14 cellular contexts compared by ENCODE assay signal in genomic region chr11:122085264-122085663, GRCh38. TPM values are rescaled to one million over a fixed set of nuclear protein-coding genes. Genes with fewer than 3 reads are reported as not detected.
DNase-seq lines count a peak whose midpoint lies in the region; ATAC-seq and TF ChIP-seq lines count a peak whose summit lies in the region.
"Had no signal": no experiment of that assay in that cellular context is flagged by ENCODE, and none has a peak within 500 bp of the region (broad histone marks: within the 10 kb centered on the region; RNA-seq: fewer than 3 reads in every experiment).

No MANE protein-coding gene starts in this region.

- H3K4me1 ChIP-seq in HCT116 (ENCODE audit: control insufficient read depth in 1 of 2, insufficient read depth in 2 of 2, low read length in 2 of 2) (peaks cover 12 to 39% of the 10 kb centered on the region in 2 experiments), skeletal muscle satellite cell (ENCODE audit: control insufficient read depth, insufficient read depth, low read length) (peaks cover 58% of the 10 kb centered on the region)
- H3K4me1 ChIP-seq: upper lobe of left lung had no signal

- peak; percentile 41; the same call in 1 of the 2 replicates for ATAC-seq in HCT116
- peak; percentile 67 to 76 for ATAC-seq in left cardiac atrium
- no peak for ATAC-seq in HG03442 (IDR thresholded peaks at IDR 0.05; ENCODE audit: unreplicated experiment)

- H3K36me3 ChIP-seq in HCT116 (ENCODE audit: control insufficient read depth in 1 of 2, insufficient read depth in 2 of 2, low read length in 2 of 2) (peaks cover 0 to 21% of the 10 kb centered on the region in 2 experiments; a peak in 2 of 4 replicates), skeletal muscle satellite cell (ENCODE audit: insufficient read depth, low read length) (peaks cover 31% of the 10 kb centered on the region)
- H3K36me3 ChIP-seq: ovary, upper lobe of left lung had no signal

- no peak for DNase-seq in HCT116 (ENCODE audit: low read depth, low spot score)
- peak; percentile 73 for DNase-seq in brain pericyte (ENCODE audit: low read depth, low spot score)
- DNase-seq in left cardiac atrium: no peak
- DNase-seq in NCI-H1092 (lab: John Stamatoyannopoulos, UW): no peak
- no peak for DNase-seq in stimulated activated CD4-positive, alpha-beta T cell treated with anti-CD3 and anti-CD28 coated beads, Interleukin-4, amount 100 ng/mL, for 4 hours
- DNase-seq in SK-N-DZ (ENCODE audit: low spot score): no peak
- DNase-seq: central memory CD4-positive, alpha-beta T cell; DMS53; NCI-H510A; ovary; upper lobe of left lung had no signal

- no peak for TF ChIP-seq POLR2A in HCT116 (IDR thresholded peaks at IDR 0.05; ENCODE audit: borderline replicate concordance, extremely low read depth, insufficient read depth, insufficient read length)

- POLR2A ChIA-PET in HCT116 (lab: Charles Lee): interaction anchor here (0.6 kb wide), 1 partner anchor 16 kb away, joined by 4 read pairs; no protein-coding TSS in a partner anchor

- H3K4me3 ChIP-seq in HCT116 (replicated peaks in 1 of 2; ENCODE audit: low read depth in 1 of 2, low read length in 2 of 2): no peak overlapping the region
- no peak overlapping the region for H3K4me3 ChIP-seq in skeletal muscle satellite cell (ENCODE audit: low read length)
- H3K4me3 ChIP-seq: ovary, upper lobe of left lung had no signal

- CTCF ChIA-PET in HCT116 (lab: Charles Lee): no interaction called here

- BruUV-seq in HCT116 (replicated peaks; lab: Mats Ljungman, UMichigan): TSS peak; percentile 6

- intact Hi-C loops in HCT116 (cut with micrococcal nuclease) (loop anchor here (5.0 kb wide), 1 partner anchor 428 kb away; no protein-coding TSS in a partner anchor), left cardiac atrium (cut with DNase I) (no loop called here)

- H3K9me2 ChIP-seq in HCT116 (ENCODE audit: insufficient read depth): no peaks in the 10 kb centered on the region

- no peak for TF ChIP-seq RAD21 in HCT116 (IDR thresholded peaks at IDR 0.05; ENCODE audit: low read depth)

- H3K9me3 ChIP-seq in HCT116 (ENCODE audit: control insufficient read depth in 1 of 2, insufficient read depth in 1 of 2, low read depth in 1 of 2, low read length in 2 of 2): no peaks in the 10 kb centered on the region
- H3K9me3 ChIP-seq in skeletal muscle satellite cell (replicated peaks; ENCODE audit: low read length): no peaks in the 10 kb centered on the region
- H3K9me3 ChIP-seq: ovary, upper lobe of left lung had no signal

- no peaks in the 10 kb centered on the region for H3K27me3 ChIP-seq in HCT116 (ENCODE audit: insufficient read depth, low read length)
- H3K27me3 ChIP-seq in skeletal muscle satellite cell (ENCODE audit: control insufficient read depth, insufficient read depth, low read length): no peaks in the 10 kb centered on the region
- H3K27me3 ChIP-seq: ovary, upper lobe of left lung had no signal

- H3K4me2 ChIP-seq in HCT116 (ENCODE audit: low read length) (peak overlapping the region; percentile 47), skeletal muscle satellite cell (ENCODE audit: low read length) (peak overlapping the region; percentile 40)

- no peaks in the 10 kb centered on the region for H4K20me1 ChIP-seq in HCT116 (ENCODE audit: insufficient read depth)

- TF ChIP-seq CTCF in HCT116 (IDR thresholded peaks at IDR 0.05 in 2 of 3, conservative IDR thresholded peaks at IDR 0.05 in 1 of 3; ENCODE audit: borderline replicate concordance in 1 of 3, insufficient read depth in 1 of 3, low read depth in 2 of 3, low read length in 2 of 3): no peak

- no peak overlapping the region for H2AFZ ChIP-seq in HCT116 (ENCODE audit: low read depth, low read length, poor library complexity, severe bottlenecking)

- RAD21 ChIA-PET in HCT116 (lab: Charles Lee; ENCODE audit: low non-redundant PET in 1 of 2, low total read pairs in 2 of 2, uncharacterized antibody in 2 of 2, unreplicated experiment in 2 of 2): no interaction called here

- H3K9ac ChIP-seq in HCT116 (ENCODE audit: low read length) (no peak overlapping the region), skeletal muscle satellite cell (ENCODE audit: low read depth, low read length) (peak overlapping the region; percentile 51)

- H3K79me2 ChIP-seq in HCT116 (ENCODE audit: insufficient read depth, low read length): peaks cover 2% of the 10 kb centered on the region; the same call in 1 of the 2 replicates

- peak overlapping the region; percentile 26; the same call in 1 of the 2 replicates for H3K27ac ChIP-seq in HCT116 (ENCODE audit: low read depth, low read length)
- H3K27ac ChIP-seq: ovary, upper lobe of left lung had no signal

TF ChIP-seq in HCT116, 20 proteins besides CTCF, POLR2A, EP300 and RAD21:
- TF ChIP-seq ZFX (IDR thresholded peaks at IDR 0.05) (no peak), SRF (IDR thresholded peaks at IDR 0.05; ENCODE audit: low read depth) (peak; percentile 18; the same call in 1 of the 2 replicates), JUND (IDR thresholded peaks at IDR 0.05) (peak; percentile 61), MAX (IDR thresholded peaks at IDR 0.05) (peak; percentile 56), FOSL1 (IDR thresholded peaks at IDR 0.05; ENCODE audit: low read depth) (0 out of 2 replicates have a peak, but pooled peaks have one; percentile 11), POLR2AphosphoS5 (IDR thresholded peaks at IDR 0.05; ENCODE audit: low read depth, low read length) (peak; percentile 33; the same call in 1 of the 2 replicates), SP1 (IDR thresholded peaks at IDR 0.05; ENCODE audit: low read depth) (peak; percentile 47), SIN3A (IDR thresholded peaks at IDR 0.05; ENCODE audit: low read depth) (peak; percentile 53; the same call in 1 of the 2 replicates), EGR1 (IDR thresholded peaks at IDR 0.05; ENCODE audit: low read depth) (0 out of 2 replicates have a peak, but pooled peaks have one; percentile 26), CBX3 (IDR thresholded peaks at IDR 0.05; ENCODE audit: low read depth) (peak; percentile 42; the same call in 1 of the 2 replicates), ZBTB33 (IDR thresholded peaks at IDR 0.05; ENCODE audit: extremely low read depth, insufficient replicate concordance, low read length) (no peak), CEBPB (IDR thresholded peaks at IDR 0.05; ENCODE audit: low read depth) (peak; percentile 49), EZH2phosphoT487 (IDR thresholded peaks at IDR 0.05; ENCODE audit: borderline replicate concordance) (no peak)

RNA-seq across cellular contexts. Expression of gene BLID, which starts 30.8 kb away (rescaled TPM):
- 8.9 TPM for total RNA-seq in HCT116 (2021; ENCODE audit: unreplicated experiment)
- 0.34 and 0.35 TPM in 2 replicates for polyA plus RNA-seq in HCT116 (2012)
- total RNA-seq in left cardiac atrium: under 1 TPM; 0.35 to 0.68 TPM
- 19.2 and 31.2 TPM in 2 replicates for total RNA-seq in skeletal muscle satellite cell (2012; rRNA removed)
- not detected in 2 replicates for polyA plus RNA-seq in SK-N-DZ (2014; cell fraction: cytosol; rRNA removed)
- polyA plus RNA-seq in SK-N-DZ (2014; cell fraction: nucleus; rRNA removed): not detected in 2 replicates
- total RNA-seq: T-helper 1 cell treated with Interleukin-12 subunit alpha and Interleukin-12 subunit beta and Interleukin-4 antibody, amounts not matched to agents 30 ng/mL and 1 ng/mL, for 36 hours had no signal
